In the genomic region with DNA sequence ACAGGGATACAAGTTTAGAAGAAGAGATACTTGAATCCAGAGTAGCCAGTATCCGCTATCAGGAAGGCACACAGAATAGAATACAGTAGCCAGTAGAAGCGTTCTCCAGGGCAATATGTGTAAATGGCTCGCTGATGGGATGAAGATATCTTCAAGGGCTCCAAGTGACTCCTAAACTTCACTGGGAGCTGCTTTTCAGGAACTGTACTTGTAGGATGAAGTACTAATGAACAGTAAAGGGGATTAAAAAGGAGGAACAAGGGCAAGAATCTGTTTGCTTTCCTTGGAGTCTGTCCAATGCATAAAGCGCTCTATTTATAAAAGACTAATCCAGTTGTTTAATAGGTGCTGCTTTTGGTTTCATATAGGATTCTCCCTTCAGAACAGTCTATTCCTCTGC, we compare ENCODE assay signal across 23 cellular contexts.
A peak's percentile ranks its signal among the peaks of the same experiment; 100 is the strongest.
DNase-seq lines count a peak whose midpoint lies in the region; FAIRE-seq and TF ChIP-seq lines count a peak whose summit lies in the region.
"Had no signal": no experiment of that assay in that cellular context is flagged by ENCODE, and none has a peak within 500 bp of the region (broad histone marks: within the 10 kb centered on the region; RNA-seq: fewer than 3 reads in every experiment).

No MANE protein-coding gene starts in this region.

- no peak overlapping the region for H3K18ac ChIP-seq in mesenchymal stem cell (ENCODE audit: low read depth in 1 of 2, low read length in 2 of 2)

- no peak overlapping the region for H3K14ac ChIP-seq in mesenchymal stem cell (ENCODE audit: low read length in 2 of 2)

- no peak for TF ChIP-seq POLR2A in GM12891 (IDR thresholded peaks at IDR 0.05; ENCODE audit: low read depth, low read length)

- no peaks in the 10 kb centered on the region for H3K9me3 ChIP-seq in mesenchymal stem cell (ENCODE audit: control insufficient read depth, low read length)
- H3K9me3 ChIP-seq: BLaER1 treated with 17β-estradiol and CSF1 and Interleukin-3, amounts not matched to agents 10 nM and 100 nM had no signal

- H3K4me2 ChIP-seq in mesenchymal stem cell (ENCODE audit: low read length, poor library complexity, severe bottlenecking): no peak overlapping the region
- H3K4me2 ChIP-seq: BLaER1 treated with 17β-estradiol and CSF1 and Interleukin-3, amounts not matched to agents 10 nM and 100 nM had no signal

- H3K23ac ChIP-seq in mesenchymal stem cell (ENCODE audit: low read length in 2 of 2): no peak overlapping the region

- no peak overlapping the region for H3K4ac ChIP-seq in mesenchymal stem cell (ENCODE audit: low read depth in 1 of 2, low read length in 2 of 2)

- H3K4me1 ChIP-seq in mesenchymal stem cell (ENCODE audit: control insufficient read depth, insufficient read depth, low read depth, low read length): no peaks in the 10 kb centered on the region
- H3K4me1 ChIP-seq: BLaER1 treated with 17β-estradiol and CSF1 and Interleukin-3, amounts not matched to agents 10 nM and 100 nM had no signal

- H2BK15ac ChIP-seq in mesenchymal stem cell (ENCODE audit: low read depth, poor library complexity, severe bottlenecking): no peak overlapping the region

- H3K9ac ChIP-seq in mesenchymal stem cell (ENCODE audit: low read length): no peak overlapping the region
- H3K9ac ChIP-seq: BLaER1 treated with 17β-estradiol and CSF1 and Interleukin-3, amounts not matched to agents 10 nM and 100 nM had no signal

- DNase-seq in LNCaP clone FGC (ENCODE audit: low read depth): peak; percentile 36
- DNase-seq in NCI-H82 treated with DMSO at 0.1 percent for 48 hours (lab: John Stamatoyannopoulos, UW; ENCODE audit: unreplicated experiment): peak; percentile 38
- peak; percentile 11 for DNase-seq in fibroblast of villous mesenchyme (ENCODE audit: low read depth)
- DNase-seq in mesenchymal stem cell: peak; percentile 33
- no peak for DNase-seq in COLO668 (lab: John Stamatoyannopoulos, UW; ENCODE audit: unreplicated experiment)
- no peak for DNase-seq in NCI-H226
- no peak for DNase-seq in activated naive CD4-positive, alpha-beta T cell treated with anti-CD3 and anti-CD28 coated beads, Interleukin-2, amount 50 U/mL, for 16 hours
- DNase-seq in GM12891 (ENCODE audit: insufficient read length, low spot score): no peak
- DNase-seq: CD4-positive, alpha-beta T cell; COR-L47; DMS53; GOT3; HCEC 1CT; NCI-H1092 treated with DMSO at 0.1 percent for 48 hours; NCI-H1436; NCI-H187 treated with DMSO at 0.1 percent for 48 hours; NCI-H446 treated with DMSO at 0.1 percent for 48 hours; NCI-H526; SIG-M5; SW 1271 had no signal

- FAIRE-seq in GM12891 (lab: Jason Lieb, UNC): no peak
- FAIRE-seq: A204.1 had no signal

- H3K27ac ChIP-seq in mesenchymal stem cell (ENCODE audit: low read length, poor library complexity, severe bottlenecking): no peak overlapping the region
- H3K27ac ChIP-seq: BLaER1 treated with 17β-estradiol and CSF1 and Interleukin-3, amounts not matched to agents 10 nM and 100 nM; SK-N-MC had no signal

- no peak overlapping the region for H2AFZ ChIP-seq in mesenchymal stem cell (ENCODE audit: low read depth, low read length)

- no peak for TF ChIP-seq CTCF in LNCaP clone FGC (IDR thresholded peaks at IDR 0.05; ENCODE audit: control insufficient read depth, extremely low read depth, insufficient read depth)
- no peak for TF ChIP-seq CTCF in fibroblast of villous mesenchyme (IDR thresholded peaks at IDR 0.05; ENCODE audit: insufficient read depth, low read depth, low read length)

- H3K27me3 ChIP-seq in mesenchymal stem cell (ENCODE audit: control insufficient read depth in 1 of 2, insufficient read depth in 1 of 2, low read length in 2 of 2): no peaks in the 10 kb centered on the region
- H3K27me3 ChIP-seq: BLaER1 treated with 17β-estradiol and CSF1 and Interleukin-3, amounts not matched to agents 10 nM and 100 nM had no signal

- peaks cover 4% of the 10 kb centered on the region for H3K79me1 ChIP-seq in mesenchymal stem cell (replicated peaks; ENCODE audit: low read length, poor library complexity, severe bottlenecking)

- WGBS in mesenchymal stem cell: 90% methylated on average over 3 of the region's 4 CpGs

- no peak overlapping the region for H2BK5ac ChIP-seq in mesenchymal stem cell (ENCODE audit: low read depth, low read length, poor library complexity, severe bottlenecking)

- H4K8ac ChIP-seq in mesenchymal stem cell (ENCODE audit: low read length): no peak overlapping the region

- H2AK5ac ChIP-seq in mesenchymal stem cell (ENCODE audit: low read length, severe bottlenecking): peak overlapping the region; percentile 45

- H2BK12ac ChIP-seq in mesenchymal stem cell (ENCODE audit: low read length in 2 of 2): no peak overlapping the region

- H2BK120ac ChIP-seq in mesenchymal stem cell (ENCODE audit: low read depth, low read length): no peak overlapping the region

- H4K91ac ChIP-seq in mesenchymal stem cell (ENCODE audit: low read length): no peak overlapping the region

- H3K4me3 ChIP-seq in LNCaP clone FGC (ENCODE audit: low read depth, low read length) (no peak overlapping the region), fibroblast of villous mesenchyme (ENCODE audit: low read depth, low read length) (no peak overlapping the region), mesenchymal stem cell (ENCODE audit: insufficient read depth in 1 of 2, low read depth in 1 of 2, low read length in 2 of 2) (no peak overlapping the region)
- H3K4me3 ChIP-seq: BLaER1 treated with 17β-estradiol and CSF1 and Interleukin-3, amounts not matched to agents 10 nM and 100 nM; SK-N-MC had no signal

- H3K36me3 ChIP-seq in mesenchymal stem cell (ENCODE audit: control insufficient read depth in 1 of 2, insufficient read depth in 2 of 2, low read depth in 1 of 2, low read length in 2 of 2): no peaks in the 10 kb centered on the region
- H3K36me3 ChIP-seq: BLaER1 treated with 17β-estradiol and CSF1 and Interleukin-3, amounts not matched to agents 10 nM and 100 nM had no signal

TF ChIP-seq in GM12891, 5 proteins besides CTCF, POLR2A, EP300 and RAD21:
- no peak for TF ChIP-seq PAX5 (IDR thresholded peaks at IDR 0.05; ENCODE audit: insufficient read depth, low read length, severe bottlenecking)
- TF ChIP-seq POLR2AphosphoS5 (IDR thresholded peaks at IDR 0.05; ENCODE audit: low read depth, low read length): no peak
- no peak for TF ChIP-seq POU2F2 (IDR thresholded peaks at IDR 0.05; ENCODE audit: low read depth, low read length)
- no peak for TF ChIP-seq TAF1 (IDR thresholded peaks at IDR 0.05; ENCODE audit: low read depth, low read length)
- no peak for TF ChIP-seq SPI1 (IDR thresholded peaks at IDR 0.05; ENCODE audit: low read depth, low read length)

Comparison
In these comparisons a context has a peak if more than half of its experiments do, and no peak if none do; other contexts are left out.
1. DNase-seq: peak in LNCaP clone FGC (single experiment), NCI-H82 treated with DMSO at 0.1 percent for 48 hours (single experiment), fibroblast of villous mesenchyme (single experiment) and mesenchymal stem cell (single experiment); none in COLO668 (single experiment), NCI-H226 (single experiment), activated naive CD4-positive, alpha-beta T cell treated with anti-CD3 and anti-CD28 coated beads, Interleukin-2, amount 50 U/mL, for 16 hours (single experiment) and GM12891 (single experiment).